ENCODE assay signal across 18 cellular contexts in genomic region chr1:7967651-7968050, GRCh38. TPM values are rescaled to one million over a fixed set of nuclear protein-coding genes. Genes with fewer than 3 reads are reported as not detected.
A peak's percentile ranks its signal among the peaks of the same experiment; 100 is the strongest.
DNase-seq lines count a peak whose midpoint lies in the region; ATAC-seq and TF ChIP-seq lines count a peak whose summit lies in the region.
"Had no signal": no experiment of that assay in that cellular context is flagged by ENCODE, and none has a peak within 500 bp of the region (broad histone marks: within the 10 kb centered on the region; RNA-seq: fewer than 3 reads in every experiment).

No MANE protein-coding gene starts in this region.

- no peaks in the 10 kb centered on the region for H3K9me3 Mint-ChIP-seq in natural killer cell treated with Interleukin-12 subunit alpha and Interleukin-12 subunit beta and Interleukin-15 and Interleukin-18, amount 100 ng/mL, for 72 hours
- H3K9me3 Mint-ChIP-seq in natural killer cell = no peaks in the 10 kb centered on the region
- no peaks in the 10 kb centered on the region for H3K9me3 Mint-ChIP-seq in naive thymus-derived CD4-positive, alpha-beta T cell
- no peaks in the 10 kb centered on the region for H3K9me3 Mint-ChIP-seq in nephron progenitor cell
- H3K9me3 Mint-ChIP-seq: CD8-positive, alpha-beta T cell; IgD-negative memory B cell had no signal

- DNase-seq in NCI-H2171 treated with DMSO at 0.1 percent for 48 hours (lab: John Stamatoyannopoulos, UW) (peak; percentile 89), NCI-H2171 (lab: John Stamatoyannopoulos, UW) (no peak), natural killer cell (no peak), left lobe of liver (ENCODE audit: low spot score) (peak; percentile 59), RKO (ENCODE audit: low spot score) (no peak), nephron progenitor cell (no peak)
- no peak for DNase-seq in natural killer cell treated with Interleukin-12 subunit alpha and Interleukin-12 subunit beta and Interleukin-15 and Interleukin-18, amount 100 ng/mL, for 72 hours (ENCODE audit: low spot score)
- no peak for DNase-seq in naive thymus-derived CD4-positive, alpha-beta T cell
- DNase-seq: CD8-positive, alpha-beta T cell; H7; NCI-H187; NCI-H446; NK-92 treated with Interleukin-12 subunit alpha and Interleukin-12 subunit beta, amount 100 ng/mL, for 24 hours; SJCRH30 had no signal

- CTCF ChIA-PET in naive thymus-derived CD4-positive, alpha-beta T cell (lab: Charles Lee) = interaction anchor here (1.2 kb wide), 1 partner anchor 18 kb away, joined by 3 read pairs; no protein-coding TSS in a partner anchor

- no peaks in the 10 kb centered on the region for H3K27me3 Mint-ChIP-seq in natural killer cell treated with Interleukin-12 subunit alpha and Interleukin-12 subunit beta and Interleukin-15 and Interleukin-18, amount 100 ng/mL, for 72 hours
- H3K27me3 Mint-ChIP-seq in natural killer cell (ENCODE audit: low read depth in 2 of 2) (no peaks in the 10 kb centered on the region), nephron progenitor cell (ENCODE audit: low read depth, poor library complexity) (peaks cover 3% of the 10 kb centered on the region)
- no peaks in the 10 kb centered on the region for H3K27me3 Mint-ChIP-seq in naive thymus-derived CD4-positive, alpha-beta T cell
- H3K27me3 Mint-ChIP-seq: B cell, IgD-negative memory B cell had no signal

- H3K4me1 ChIP-seq in naive thymus-derived CD4-positive, alpha-beta T cell (ENCODE audit: control insufficient read depth in 2 of 2, insufficient read depth in 2 of 2, low read length in 2 of 2) = peaks cover 11 to 26% of the 10 kb centered on the region in 2 donors
- H3K4me1 ChIP-seq: SJCRH30 had no signal

- peak overlapping the region; percentile 69 to 94 for H3K27ac Mint-ChIP-seq in natural killer cell treated with Interleukin-12 subunit alpha and Interleukin-12 subunit beta and Interleukin-15 and Interleukin-18, amount 100 ng/mL, for 72 hours
- peak overlapping the region in 1 of 2 donors; percentile 13 for H3K27ac Mint-ChIP-seq in natural killer cell
- peak overlapping the region in 2 of 9 donors; percentile 48 to 71 for H3K27ac Mint-ChIP-seq in naive thymus-derived CD4-positive, alpha-beta T cell
- no peak overlapping the region for H3K27ac Mint-ChIP-seq in nephron progenitor cell
- H3K27ac Mint-ChIP-seq: B cell had no signal

- no peaks in the 10 kb centered on the region for H3K27me3 ChIP-seq in naive thymus-derived CD4-positive, alpha-beta T cell (ENCODE audit: control insufficient read depth in 2 of 2, insufficient read depth in 2 of 2, low read length in 2 of 2)
- H3K27me3 ChIP-seq: SJCRH30 had no signal

- intact Hi-C loops in natural killer cell (cut with micrococcal nuclease) = no loop called here
- intact Hi-C loops in naive thymus-derived CD4-positive, alpha-beta T cell (cut with micrococcal nuclease) = loop anchor here in 1 of 2 donors (10.0 kb wide), 1 partner anchor 1567 kb away; the partner anchor contains the start of gene SLC25A33

- peaks cover 28 to 36% of the 10 kb centered on the region in 2 donors for H3K4me1 Mint-ChIP-seq in natural killer cell treated with Interleukin-12 subunit alpha and Interleukin-12 subunit beta and Interleukin-15 and Interleukin-18, amount 100 ng/mL, for 72 hours (ENCODE audit: low read depth in 2 of 2)
- peaks cover 16 to 25% of the 10 kb centered on the region in 2 donors for H3K4me1 Mint-ChIP-seq in natural killer cell
- H3K4me1 Mint-ChIP-seq in naive thymus-derived CD4-positive, alpha-beta T cell = peaks cover 23 to 60% (median 45%) of the 10 kb centered on the region in 7 donors
- H3K4me1 Mint-ChIP-seq in nephron progenitor cell = peaks cover 9% of the 10 kb centered on the region

- peaks cover 15 to 77% (median 26%) of the 10 kb centered on the region in 3 experiments for H3K36me3 ChIP-seq in naive thymus-derived CD4-positive, alpha-beta T cell (ENCODE audit: control insufficient read depth in 2 of 3, insufficient read depth in 3 of 3, low read length in 3 of 3)

- POLR2A ChIA-PET in naive thymus-derived CD4-positive, alpha-beta T cell (lab: Charles Lee) = interaction anchor here (1.4 kb wide), 1 partner anchor 18 kb away, joined by 4 read pairs; no protein-coding TSS in a partner anchor

- peaks cover 52% of the 10 kb centered on the region for H3K36me3 Mint-ChIP-seq in natural killer cell treated with Interleukin-12 subunit alpha and Interleukin-12 subunit beta and Interleukin-15 and Interleukin-18, amount 100 ng/mL, for 72 hours
- H3K36me3 Mint-ChIP-seq in natural killer cell (peaks cover 15% of the 10 kb centered on the region), nephron progenitor cell (ENCODE audit: low read depth) (peaks cover 77% of the 10 kb centered on the region)
- H3K36me3 Mint-ChIP-seq in naive thymus-derived CD4-positive, alpha-beta T cell = peaks cover 0 to 57% (median 35%) of the 10 kb centered on the region in 5 donors

- peak overlapping the region; percentile 34 for H3K4me3 Mint-ChIP-seq in natural killer cell treated with Interleukin-12 subunit alpha and Interleukin-12 subunit beta and Interleukin-15 and Interleukin-18, amount 100 ng/mL, for 72 hours
- H3K4me3 Mint-ChIP-seq in natural killer cell = no peak overlapping the region
- peak overlapping the region in 1 of 10 donors; percentile 38 for H3K4me3 Mint-ChIP-seq in naive thymus-derived CD4-positive, alpha-beta T cell
- H3K4me3 Mint-ChIP-seq in nephron progenitor cell = no peak overlapping the region
- H3K4me3 Mint-ChIP-seq: B cell; CD8-positive, alpha-beta T cell had no signal

- ATAC-seq in natural killer cell treated with Interleukin-12 subunit alpha and Interleukin-12 subunit beta and Interleukin-15 and Interleukin-18, amount 100 ng/mL, for 72 hours = no peak
- ATAC-seq in natural killer cell (no peak), left lobe of liver (peak; percentile 80)
- ATAC-seq in naive thymus-derived CD4-positive, alpha-beta T cell = no peak
- ATAC-seq: CD8-positive, alpha-beta T cell had no signal

- H3K27ac ChIP-seq in naive thymus-derived CD4-positive, alpha-beta T cell (ENCODE audit: low read depth, low read length) = no peak overlapping the region
- H3K27ac ChIP-seq: 22Rv1, RWPE1, SJCRH30 had no signal

- H3K9me3 ChIP-seq in naive thymus-derived CD4-positive, alpha-beta T cell (ENCODE audit: control insufficient read depth in 2 of 3, low read length in 3 of 3) = no peaks in the 10 kb centered on the region
- H3K9me3 ChIP-seq: SJCRH30 had no signal

- TF ChIP-seq CTCF in natural killer cell (IDR thresholded peaks at IDR 0.05) (no peak), nephron progenitor cell (IDR thresholded peaks at IDR 0.05) (no peak)

- no peak overlapping the region for H3K4me3 ChIP-seq in naive thymus-derived CD4-positive, alpha-beta T cell (ENCODE audit: low read length)
- H3K4me3 ChIP-seq: SJCRH30 had no signal

RNA-seq across cellular contexts. Expression of gene PARK7, which starts 6.1 kb away (rescaled TPM):
- 100 to 1,000 TPM; 417 to 446 TPM for total RNA-seq in natural killer cell treated with Interleukin-12 subunit alpha and Interleukin-12 subunit beta and Interleukin-15 and Interleukin-18, amount 100 ng/mL, for 72 hours
- 100 to 1,000 TPM; 120 to 127 (median 127) TPM for total RNA-seq in natural killer cell
- total RNA-seq in left lobe of liver = 198 TPM
- total RNA-seq in naive thymus-derived CD4-positive, alpha-beta T cell = 100 to 1,000 TPM in 3 of 5 experiments, 10 to 100 TPM in 2; 97.1 to 255 (median 106) TPM
- 100 to 1,000 TPM; 325 to 364 TPM for polyA plus RNA-seq in naive thymus-derived CD4-positive, alpha-beta T cell

RNA-seq across cellular contexts. Expression of gene TNFRSF9, which starts 27.0 kb away (rescaled TPM):
- total RNA-seq in natural killer cell treated with Interleukin-12 subunit alpha and Interleukin-12 subunit beta and Interleukin-15 and Interleukin-18, amount 100 ng/mL, for 72 hours = 100 to 1,000 TPM; 126 to 462 TPM
- total RNA-seq in natural killer cell (1 to 10 TPM; 2.6 to 6.4 (median 4.2) TPM), left lobe of liver (0.03 TPM)
- 1 to 10 TPM in 1 of 5 experiments, under 1 TPM in 4; 0.11 to 6.6 (median 0.27) TPM for total RNA-seq in naive thymus-derived CD4-positive, alpha-beta T cell
- polyA plus RNA-seq in naive thymus-derived CD4-positive, alpha-beta T cell = under 1 TPM in 1 of 2 donors, not detected in 1; 0.10 TPM
- total RNA-seq: H7, SJCRH30 had no signal
- polyA plus RNA-seq: IgD-negative memory B cell had no signal

RNA-seq across cellular contexts. Expression of gene ERRFI1, which starts 58.5 kb away (rescaled TPM):
- total RNA-seq in natural killer cell treated with Interleukin-12 subunit alpha and Interleukin-12 subunit beta and Interleukin-15 and Interleukin-18, amount 100 ng/mL, for 72 hours = 1 to 10 TPM; 3.5 to 6.3 TPM
- total RNA-seq in natural killer cell = 1 to 10 TPM; 2.9 to 4.9 (median 4.0) TPM
- 316 TPM for total RNA-seq in left lobe of liver
- 1 to 10 TPM in 2 of 5 experiments, under 1 TPM in 3; 0.36 to 1.7 (median 0.98) TPM for total RNA-seq in naive thymus-derived CD4-positive, alpha-beta T cell
- polyA plus RNA-seq in naive thymus-derived CD4-positive, alpha-beta T cell = under 1 TPM; 0.18 to 0.56 TPM

Comparison
In these comparisons a context has a peak if more than half of its experiments do, and no peak if none do; other contexts are left out.
1. DNase-seq: peak in NCI-H2171 treated with DMSO at 0.1 percent for 48 hours (single experiment) and left lobe of liver (single experiment); none in NCI-H2171 (single experiment), natural killer cell treated with Interleukin-12 subunit alpha and Interleukin-12 subunit beta and Interleukin-15 and Interleukin-18, amount 100 ng/mL, for 72 hours (single experiment), natural killer cell (single experiment), naive thymus-derived CD4-positive, alpha-beta T cell (0 of 9), RKO (single experiment) and nephron progenitor cell (single experiment).
2. RNA of gene TNFRSF9, which starts 27.0 kb away (total RNA-seq): 126 to 462 TPM in natural killer cell treated with Interleukin-12 subunit alpha and Interleukin-12 subunit beta and Interleukin-15 and Interleukin-18, amount 100 ng/mL, for 72 hours; 2.6 to 6.4 TPM in natural killer cell, 0.11 to 6.6 TPM in naive thymus-derived CD4-positive, alpha-beta T cell and 0.03 TPM in left lobe of liver (single experiment); every median in the first group is over 10 times any median in the second.
3. RNA of gene ERRFI1, which starts 58.5 kb away (total RNA-seq): 316 TPM in left lobe of liver (single experiment); 3.5 to 6.3 TPM in natural killer cell treated with Interleukin-12 subunit alpha and Interleukin-12 subunit beta and Interleukin-15 and Interleukin-18, amount 100 ng/mL, for 72 hours, 2.9 to 4.9 TPM in natural killer cell and 0.36 to 1.7 TPM in naive thymus-derived CD4-positive, alpha-beta T cell; every median in the first group is over 10 times any median in the second.